In the genomic region with DNA sequence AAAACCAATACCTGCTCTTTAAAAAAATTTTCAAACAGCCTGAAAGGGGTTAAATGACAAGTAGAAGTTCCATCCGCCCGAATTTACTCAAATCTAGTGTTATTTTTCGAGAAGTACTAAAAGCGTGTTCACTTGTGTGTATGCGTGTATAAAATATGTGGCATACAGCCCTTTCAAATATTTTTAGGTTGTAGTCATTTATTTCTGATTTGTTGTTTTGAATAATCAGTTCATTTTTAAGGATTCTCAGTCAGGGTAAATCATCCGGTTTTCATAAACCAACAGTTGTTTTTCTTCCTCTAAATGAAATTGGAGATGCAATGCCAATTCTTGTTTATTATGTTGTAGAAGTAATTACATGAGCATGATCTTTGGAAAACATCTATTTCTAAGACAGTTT, we compare ENCODE assay signal across 17 cellular contexts. TPM values are rescaled to one million over a fixed set of nuclear protein-coding genes. Genes with fewer than 3 reads are reported as not detected.
A peak's percentile ranks its signal among the peaks of the same experiment; 100 is the strongest.
DNase-seq lines count a peak whose midpoint lies in the region; ATAC-seq and TF ChIP-seq lines count a peak whose summit lies in the region.
"Had no signal": no experiment of that assay in that cellular context is flagged by ENCODE, and none has a peak within 500 bp of the region (broad histone marks: within the 10 kb centered on the region; RNA-seq: fewer than 3 reads in every experiment).

No MANE protein-coding gene starts in this region.

- H3K27ac Mint-ChIP-seq in chondrocyte (ENCODE audit: unreplicated experiment), result peak overlapping the region; percentile 71
- H3K27ac Mint-ChIP-seq: activated CD4-positive, alpha-beta T cell treated with anti-CD3 and anti-CD28 coated beads for 36 hours had no signal

- H3K4me2 ChIP-seq in SK-N-SH, result no peak overlapping the region

- no peak overlapping the region for H3K4me3 ChIP-seq in SK-N-SH (ENCODE audit: low read depth in 2 of 2, low read length in 1 of 2)
- H3K4me3 ChIP-seq in lower lobe of right lung, result no peak overlapping the region
- no peak overlapping the region for H3K4me3 ChIP-seq in transverse colon
- H3K4me3 ChIP-seq: pancreas had no signal

- H3K9me2 ChIP-seq in SK-N-SH, result no peaks in the 10 kb centered on the region

- TF ChIP-seq CTCF in SK-N-SH (IDR thresholded peaks at IDR 0.05) (no peak), chondrocyte (IDR thresholded peaks at IDR 0.05) (no peak), lower lobe of right lung (IDR thresholded peaks at IDR 0.05) (no peak), transverse colon (IDR thresholded peaks at IDR 0.05) (no peak)

- in situ Hi-C loops in transverse colon (cut with MboI; ENCODE audit: low pct_ligation_motif_present in 1 of 4, low pct_unique_long_range_greater_than_20kb in 1 of 4, low sequenced_read_pairs in 3 of 4), result no loop called here

- H3K9me3 ChIP-seq in SK-N-SH, result no peaks in the 10 kb centered on the region
- no peaks in the 10 kb centered on the region for H3K9me3 ChIP-seq in lower lobe of right lung
- H3K9me3 ChIP-seq in transverse colon, result no peaks in the 10 kb centered on the region
- H3K9me3 ChIP-seq: pancreas had no signal

- TF ChIP-seq EP300 in SK-N-SH (IDR thresholded peaks at IDR 0.05; ENCODE audit: borderline replicate concordance in 1 of 2, low read depth in 1 of 2, low read length in 1 of 2) (no peak), transverse colon (IDR thresholded peaks at IDR 0.05; ENCODE audit: low read depth) (no peak)

- H3K79me2 ChIP-seq in SK-N-SH (ENCODE audit: insufficient read depth), result peaks cover 100% of the 10 kb centered on the region

- H3K36me3 Mint-ChIP-seq in chondrocyte (ENCODE audit: low read depth), result peaks cover 4% of the 10 kb centered on the region

- H3K4me1 ChIP-seq in SK-N-SH (ENCODE audit: control insufficient read depth in 1 of 2, insufficient read depth in 2 of 2, low read depth in 1 of 2, low read length in 1 of 2), result peaks cover 24 to 38% of the 10 kb centered on the region in 2 experiments; a peak in 3 of 4 replicates
- H3K4me1 ChIP-seq in lower lobe of right lung, result peaks cover 73% of the 10 kb centered on the region
- peaks cover 23 to 65% (median 35%) of the 10 kb centered on the region in 4 donors for H3K4me1 ChIP-seq in transverse colon

- peaks cover 65% of the 10 kb centered on the region for H3K4me1 Mint-ChIP-seq in chondrocyte (ENCODE audit: low read depth)

- H3K36me3 ChIP-seq in SK-N-SH (replicated peaks in 1 of 2; ENCODE audit: control insufficient read depth in 1 of 2, insufficient read depth in 2 of 2, low read length in 1 of 2) (peaks cover 2 to 19% of the 10 kb centered on the region in 2 experiments), lower lobe of right lung (no peaks in the 10 kb centered on the region), transverse colon (no peaks in the 10 kb centered on the region)
- H3K36me3 ChIP-seq: pancreas had no signal

- H2AFZ ChIP-seq in SK-N-SH (ENCODE audit: low read depth), result no peak overlapping the region

- H3K27me3 Mint-ChIP-seq in chondrocyte (ENCODE audit: low read depth), result no peaks in the 10 kb centered on the region
- H3K27me3 Mint-ChIP-seq: activated CD4-positive, alpha-beta T cell treated with anti-CD3 and anti-CD28 coated beads for 36 hours; CD8-positive, alpha-beta memory T cell had no signal

- H3K27ac ChIP-seq in SK-N-SH (ENCODE audit: low read depth in 2 of 2, low read length in 1 of 2) (peak overlapping the region in 1 of 2 experiments; percentile 35; a peak in 1 of 4 replicates), lower lobe of right lung (peak overlapping the region; percentile 55), transverse colon (peak overlapping the region; percentile 38 to 67 (median 58))
- H3K27ac ChIP-seq: 22Rv1, pancreas had no signal

- CTCF ChIA-PET in SK-N-SH (lab: Yijun Ruan, JAX), result interaction anchor here (0.8 to 3.9 kb wide), 3 partner anchors 11 to 492 kb away, joined by 3 to 31 read pairs (median 4); no protein-coding TSS in a partner anchor

- 64% methylated on average over 6 of the region's 6 CpGs for WGBS in SK-N-SH (ENCODE audit: low lambda C conversion rate)
- 60 to 73% methylated on average over 6 of the region's 6 CpGs for WGBS in transverse colon (ENCODE audit: low coverage in 1 of 2), 2 donors

- intact Hi-C loops in lower lobe of right lung (cut with DNase I) (no loop called here), transverse colon (cut with DNase I; ENCODE audit: low total_unique reads) (no loop called here)

- DNase-seq in SK-N-SH (no peak), chondrocyte (ENCODE audit: low spot score) (no peak), lower lobe of right lung (no peak), transverse colon (no peak)
- DNase-seq in activated effector memory CD4-positive, alpha-beta T cell treated with anti-CD3 and anti-CD28 coated beads, Interleukin-2, amount 50 U/mL, for 16 hours, result no peak
- DNase-seq: activated CD4-positive, alpha-beta T cell treated with anti-CD3 and anti-CD28 coated beads for 36 hours; activated T-cell treated with anti-CD3 and anti-CD28 coated beads for 4 hours; dermis blood vessel endothelial cell; NCI-H187 treated with DMSO at 0.1 percent for 48 hours; stimulated activated CD4-positive, alpha-beta T cell treated with anti-CD3 and anti-CD28 coated beads, Interleukin-15, amount 100 ng/mL, for 24 hours had no signal

- peaks cover 10% of the 10 kb centered on the region for H3F3A ChIP-seq in SK-N-SH (replicated peaks; ENCODE audit: insufficient read depth)

- POLR2A ChIA-PET in SK-N-SH (lab: Yijun Ruan, JAX), result no interaction called here

- no peaks in the 10 kb centered on the region for H3K9me3 Mint-ChIP-seq in chondrocyte (ENCODE audit: low read depth)
- H3K9me3 Mint-ChIP-seq: CD8-positive, alpha-beta memory T cell had no signal

- no peak overlapping the region for H3K9ac ChIP-seq in SK-N-SH

- peaks cover 40% of the 10 kb centered on the region for H4K20me1 ChIP-seq in SK-N-SH (ENCODE audit: insufficient read depth)

- H3K27me3 ChIP-seq in SK-N-SH (ENCODE audit: insufficient read depth), result no peaks in the 10 kb centered on the region
- H3K27me3 ChIP-seq in lower lobe of right lung (ENCODE audit: low read depth), result no peaks in the 10 kb centered on the region
- no peaks in the 10 kb centered on the region for H3K27me3 ChIP-seq in transverse colon
- H3K27me3 ChIP-seq: pancreas had no signal

- no peak for TF ChIP-seq RAD21 in SK-N-SH (IDR thresholded peaks at IDR 0.05; ENCODE audit: low read length)

- ATAC-seq in SK-N-SH treated with all-trans-retinoic acid at 6 μM for 48 hours (peak; percentile 30), lower lobe of right lung (no peak), HG03280 (IDR thresholded peaks at IDR 0.05; ENCODE audit: unreplicated experiment) (no peak), HG03025 (IDR thresholded peaks at IDR 0.05; ENCODE audit: low FRiP score, unreplicated experiment) (no peak)
- ATAC-seq: activated CD4-positive, alpha-beta T cell treated with anti-CD3 and anti-CD28 coated beads for 36 hours; esophagus mucosa; pancreas had no signal

- no peak for TF ChIP-seq POLR2A in transverse colon (IDR thresholded peaks at IDR 0.05)

- H3K4me3 Mint-ChIP-seq in chondrocyte (ENCODE audit: unreplicated experiment), result no peak overlapping the region
- H3K4me3 Mint-ChIP-seq: activated CD4-positive, alpha-beta T cell treated with anti-CD3 and anti-CD28 coated beads for 36 hours; CD8-positive, alpha-beta memory T cell had no signal

TF ChIP-seq in SK-N-SH treated with all-trans-retinoic acid at 6 μM for 48 hours, 23 proteins besides CTCF, POLR2A, EP300 and RAD21 (continues in another document):
- no peak for TF ChIP-seq ZFP3 (CRISPR knock-in tag; IDR thresholded peaks at IDR 0.05)
- no peak for TF ChIP-seq ZC3H10 (CRISPR knock-in tag; IDR thresholded peaks at IDR 0.05)
- no peak for TF ChIP-seq ESRRG (CRISPR knock-in tag; IDR thresholded peaks at IDR 0.05)
- no peak for TF ChIP-seq ZNF565 (CRISPR knock-in tag; conservative IDR thresholded peaks at IDR 0.05; ENCODE audit: low read depth)
- no peak for TF ChIP-seq RARB (CRISPR knock-in tag; IDR thresholded peaks at IDR 0.05)

TF ChIP-seq in SK-N-SH, 30 proteins besides CTCF, POLR2A, EP300 and RAD21 (continues in another document):
- TF ChIP-seq FOSL2 (IDR thresholded peaks at IDR 0.05; ENCODE audit: borderline replicate concordance, low read depth), result no peak
- no peak for TF ChIP-seq FOXJ3 (CRISPR knock-in tag; IDR thresholded peaks at IDR 0.05)
- no peak for TF ChIP-seq RCOR1 (IDR thresholded peaks at IDR 0.05; ENCODE audit: low read length)
- TF ChIP-seq YY1 (IDR thresholded peaks at IDR 0.05; ENCODE audit: low read depth), result no peak
- no peak for TF ChIP-seq CHD2 (IDR thresholded peaks at IDR 0.05; ENCODE audit: low read length, partially characterized antibody)
- no peak for TF ChIP-seq IRF3 (IDR thresholded peaks at IDR 0.05; ENCODE audit: low read depth, low read length)
- TF ChIP-seq FOXM1 (IDR thresholded peaks at IDR 0.05; ENCODE audit: low read depth), result no peak
- TF ChIP-seq GABPA (IDR thresholded peaks at IDR 0.05; ENCODE audit: low read depth), result no peak
- no peak for TF ChIP-seq MEF2A (IDR thresholded peaks at IDR 0.05; ENCODE audit: borderline replicate concordance, low read depth)
- no peak for TF ChIP-seq MXI1 (IDR thresholded peaks at IDR 0.05; ENCODE audit: low read depth, low read length)
- no peak for TF ChIP-seq JUND (IDR thresholded peaks at IDR 0.05)
- TF ChIP-seq MAX (IDR thresholded peaks at IDR 0.05; ENCODE audit: low read depth), result no peak

RNA-seq across cellular contexts. Expression of gene SUN1, which starts 6.9 kb away (rescaled TPM):
- polyA plus RNA-seq in SK-N-SH (2012; rRNA removed), result 369 and 560 TPM in 2 replicates
- 137 and 282 TPM in 2 replicates for polyA plus RNA-seq in SK-N-SH (2012; cell fraction: cytosol; rRNA removed)
- 1,170 and 1,470 TPM in 2 replicates for polyA plus RNA-seq in SK-N-SH (2012; cell fraction: nucleus; rRNA removed)
- 125 to 139 TPM (median 134 TPM) in 3 replicates for total RNA-seq in chondrocyte
- 111 TPM for total RNA-seq in lower lobe of right lung
- 100 to 1,000 TPM in 3 of 4 donors, 10 to 100 TPM in 1; 92.7 to 569 (median 162) TPM for total RNA-seq in transverse colon

RNA-seq across cellular contexts. Expression of gene GET4, which starts 51.0 kb away (rescaled TPM):
- 63.1 and 65.4 TPM in 2 replicates for polyA plus RNA-seq in SK-N-SH (2012; rRNA removed)
- 20.4 and 32.7 TPM in 2 replicates for polyA plus RNA-seq in SK-N-SH (2012; cell fraction: cytosol; rRNA removed)
- polyA plus RNA-seq in SK-N-SH (2012; cell fraction: nucleus; rRNA removed), result 341 and 380 TPM in 2 replicates
- total RNA-seq in chondrocyte (26.8 to 34.7 TPM (median 28.0 TPM) in 3 replicates), lower lobe of right lung (31.7 TPM), transverse colon (100 to 1,000 TPM in 2 of 4 donors, 10 to 100 TPM in 2; 49.4 to 116 (median 85.2) TPM)
